ENCODE assay signal across 38 cellular contexts in genomic region chr16:77841275-77841640, GRCh38. TPM values are rescaled to one million over a fixed set of nuclear protein-coding genes. Genes with fewer than 3 reads are reported as not detected.
"Had no signal": no experiment of that assay in that cellular context is flagged by ENCODE, and none has a peak within 500 bp of the region (broad histone marks: within the 10 kb centered on the region; RNA-seq: fewer than 3 reads in every experiment).

No MANE protein-coding gene starts in this region.

- H3K36me3 ChIP-seq: brain microvascular endothelial cell, cardiac muscle cell, WERI-Rb-1 had no signal

- H3K36me3 Mint-ChIP-seq: activated CD8-positive, alpha-beta memory T cell treated with anti-CD3 and anti-CD28 coated beads, Interleukin-2, amount 10 ng/mL, durations not matched to agents 7 days and 5 days; activated naive CD4-positive, alpha-beta T cell treated with anti-CD3 and anti-CD28 coated beads, Interleukin-2, amount 10 ng/mL, durations not matched to agents 7 days and 5 days; activated naive CD8-positive, alpha-beta T cell had no signal

- H3K4me3 ChIP-seq: cardiac muscle cell, K562, PC-9 had no signal

- DNase-seq: activated CD4-positive, alpha-beta memory T cell treated with anti-CD3 and anti-CD28 coated beads, Interleukin-2, amount 10 ng/mL, durations not matched to agents 7 days and 5 days; activated CD4-positive, alpha-beta T cell treated with anti-CD3 and anti-CD28 coated beads for 1 hour; activated CD4-positive, alpha-beta T cell treated with anti-CD3 and anti-CD28 coated beads for 48 hours; activated CD4-positive, CD25-positive, alpha-beta regulatory T cell; activated CD8-positive, alpha-beta memory T cell treated with anti-CD3 and anti-CD28 coated beads for 24 hours; activated CD8-positive, alpha-beta memory T cell treated with anti-CD3 and anti-CD28 coated beads, Interleukin-2, amount 10 ng/mL, durations not matched to agents 7 days and 5 days; activated CD8-positive, alpha-beta memory T cell treated with anti-CD3 and anti-CD28 coated beads, Interleukin-2, amount 50 U/mL, for 48 hours; activated effector memory CD4-positive, alpha-beta T cell treated with Interleukin-2 at 50 U/mL for 16 hours; activated naive CD4-positive, alpha-beta T cell treated with anti-CD3 and anti-CD28 coated beads, Interleukin-2, amount 10 ng/mL, durations not matched to agents 7 days and 5 days; activated naive CD8-positive, alpha-beta T cell treated with anti-CD3 and anti-CD28 coated beads, Interleukin-2, amount 50 U/mL, for 24 hours; activated T-cell treated with anti-CD3 and anti-CD28 coated beads, Interleukin-2, amount 50 U/mL, for 48 hours; anterior cingulate cortex; NCI-H1048; NCI-H1105 treated with DMSO at 0.1 percent for 48 hours; NCI-H1436 treated with DMSO at 0.1 percent for 48 hours; NCI-H1694 treated with DMSO at 0.1 percent for 48 hours; NCI-H2029 treated with DMSO at 0.1 percent for 48 hours; NCI-H2107; NCI-H2171; NCI-H510A; NCI-H526; NCI-H748 treated with DMSO at 0.1 percent for 48 hours; NK-92 treated with Interleukin-12 subunit alpha and Interleukin-12 subunit beta, amount 100 ng/mL, for 24 hours; PC-9; SIG-M5; SW 1271; T-helper 1 cell; T-helper 2 cell; T-helper 9 cell; WERI-Rb-1 had no signal

- H3K9me3 Mint-ChIP-seq: activated CD4-positive, alpha-beta memory T cell treated with anti-CD3 and anti-CD28 coated beads, Interleukin-2, amount 10 ng/mL, durations not matched to agents 7 days and 5 days; activated naive CD4-positive, alpha-beta T cell treated with anti-CD3 and anti-CD28 coated beads, Interleukin-2, amount 10 ng/mL, durations not matched to agents 7 days and 5 days; activated naive CD8-positive, alpha-beta T cell treated with anti-CD3 and anti-CD28 coated beads, Interleukin-2, amount 50 U/mL, for 24 hours; central memory CD8-positive, alpha-beta T cell had no signal

- ATAC-seq: activated CD8-positive, alpha-beta memory T cell treated with anti-CD3 and anti-CD28 coated beads, Interleukin-2, amount 10 ng/mL, durations not matched to agents 7 days and 5 days; activated naive CD8-positive, alpha-beta T cell treated with anti-CD3 and anti-CD28 coated beads, Interleukin-2, amount 50 U/mL, for 24 hours; K562; Right ventricle myocardium inferior had no signal

- H3K4me1 Mint-ChIP-seq: activated CD4-positive, alpha-beta memory T cell treated with anti-CD3 and anti-CD28 coated beads, Interleukin-2, amount 10 ng/mL, durations not matched to agents 7 days and 5 days; activated CD8-positive, alpha-beta memory T cell treated with anti-CD3 and anti-CD28 coated beads, Interleukin-2, amount 10 ng/mL, durations not matched to agents 7 days and 5 days; activated naive CD4-positive, alpha-beta T cell treated with anti-CD3 and anti-CD28 coated beads, Interleukin-2, amount 10 ng/mL, durations not matched to agents 7 days and 5 days; activated naive CD8-positive, alpha-beta T cell treated with anti-CD3 and anti-CD28 coated beads, Interleukin-2, amount 50 U/mL, for 24 hours; central memory CD8-positive, alpha-beta T cell had no signal

- H3K27ac ChIP-seq: brain microvascular endothelial cell, cardiac muscle cell, PC-9, RWPE1, WERI-Rb-1 had no signal

- H3K27ac Mint-ChIP-seq: activated CD4-positive, alpha-beta memory T cell treated with anti-CD3 and anti-CD28 coated beads, Interleukin-2, amount 10 ng/mL, durations not matched to agents 7 days and 5 days; activated CD8-positive, alpha-beta memory T cell treated with anti-CD3 and anti-CD28 coated beads, Interleukin-2, amount 10 ng/mL, durations not matched to agents 7 days and 5 days; activated naive CD4-positive, alpha-beta T cell treated with anti-CD3 and anti-CD28 coated beads, Interleukin-2, amount 10 ng/mL, durations not matched to agents 7 days and 5 days; activated naive CD8-positive, alpha-beta T cell; activated naive CD8-positive, alpha-beta T cell treated with anti-CD3 and anti-CD28 coated beads, Interleukin-2, amount 50 U/mL, for 24 hours had no signal

- H3K27me3 ChIP-seq: brain microvascular endothelial cell, cardiac muscle cell had no signal

- H3K4me3 Mint-ChIP-seq: activated CD4-positive, alpha-beta memory T cell treated with anti-CD3 and anti-CD28 coated beads, Interleukin-2, amount 10 ng/mL, durations not matched to agents 7 days and 5 days; activated CD8-positive, alpha-beta memory T cell treated with anti-CD3 and anti-CD28 coated beads, Interleukin-2, amount 10 ng/mL, durations not matched to agents 7 days and 5 days; activated naive CD4-positive, alpha-beta T cell treated with anti-CD3 and anti-CD28 coated beads, Interleukin-2, amount 10 ng/mL, durations not matched to agents 7 days and 5 days; activated naive CD8-positive, alpha-beta T cell; activated naive CD8-positive, alpha-beta T cell treated with anti-CD3 and anti-CD28 coated beads, Interleukin-2, amount 50 U/mL, for 24 hours; central memory CD8-positive, alpha-beta T cell had no signal

- H3K27me3 Mint-ChIP-seq: activated naive CD4-positive, alpha-beta T cell treated with anti-CD3 and anti-CD28 coated beads, Interleukin-2, amount 10 ng/mL, durations not matched to agents 7 days and 5 days had no signal

RNA-seq across cellular contexts. Expression of gene VAT1L, which starts 52.9 kb away (rescaled TPM):
- total RNA-seq: activated CD8-positive, alpha-beta memory T cell treated with anti-CD3 and anti-CD28 coated beads, Interleukin-2, amount 10 ng/mL, durations not matched to agents 7 days and 5 days; K562; PC-9; SK-MEL-5 had no signal
